Comparison of ENCODE assay signal across 1 cellular context in genomic region chr3:194618858-194619608, GRCh38.
TF ChIP-seq lines count a peak whose summit lies in the region.

No MANE protein-coding gene starts in this region.

TF ChIP-seq in IMR-90, 13 proteins besides CTCF, POLR2A, EP300 and RAD21:
- TF ChIP-seq MXI1 (IDR thresholded peaks at IDR 0.05; ENCODE audit: borderline replicate concordance, low read depth, low read length) (no peak), USF2 (IDR thresholded peaks at IDR 0.05; ENCODE audit: low read depth, low read length) (no peak), RFX5 (IDR thresholded peaks at IDR 0.05; ENCODE audit: low read depth, low read length) (no peak), NFE2L2 (IDR thresholded peaks at IDR 0.05; ENCODE audit: low read depth, low read length) (no peak), RCOR1 (IDR thresholded peaks at IDR 0.05; ENCODE audit: insufficient replicate concordance, low read length) (no peak)
